In genomic region chr3:16331319-16331883, GRCh38 we compare ENCODE assay signal across 1 cellular context.
TF ChIP-seq lines count a peak whose summit lies in the region.

No MANE protein-coding gene starts in this region.

TF ChIP-seq in HepG2, 621 proteins besides CTCF, POLR2A, EP300 and RAD21 (continued from another document and continues in another):
- TF ChIP-seq HNF1A (IDR thresholded peaks at IDR 0.05; ENCODE audit: low read depth) (peak; percentile 97), HNF1A (CRISPR knock-in tag; IDR thresholded peaks at IDR 0.05; ENCODE audit: borderline replicate concordance) (peak; percentile 95), THAP11 (CRISPR knock-in tag; IDR thresholded peaks at IDR 0.05) (0 out of 2 replicates have a peak, but pooled peaks have one; percentile 25), CREM (IDR thresholded peaks at IDR 0.05) (peak; percentile 80), CREM (CRISPR knock-in tag; IDR thresholded peaks at IDR 0.05) (no peak), HMG20B (CRISPR knock-in tag; conservative IDR thresholded peaks at IDR 0.05) (peak; percentile 91), ZNF562 (CRISPR knock-in tag; IDR thresholded peaks at IDR 0.05; ENCODE audit: borderline replicate concordance) (no peak), FOXO1 (CRISPR knock-in tag; IDR thresholded peaks at IDR 0.05) (peak; percentile 29; the same call in 1 of the 2 replicates), TFE3 (CRISPR knock-in tag; IDR thresholded peaks at IDR 0.05) (peak; percentile 28; the same call in 1 of the 2 replicates), THRA (CRISPR knock-in tag; IDR thresholded peaks at IDR 0.05; ENCODE audit: borderline replicate concordance) (peak; percentile 93), CREB3 (CRISPR knock-in tag; IDR thresholded peaks at IDR 0.05) (no peak), TCF7 (IDR thresholded peaks at IDR 0.05; ENCODE audit: low read depth) (peak; percentile 50; the same call in 1 of the 2 replicates), RCOR2 (CRISPR knock-in tag; IDR thresholded peaks at IDR 0.05) (peak; percentile 85), FOXJ3 (CRISPR knock-in tag; IDR thresholded peaks at IDR 0.05; ENCODE audit: borderline replicate concordance) (peak; percentile 89; the same call in 1 of the 2 replicates), HOMEZ (CRISPR knock-in tag; IDR thresholded peaks at IDR 0.05; ENCODE audit: low read depth) (peak; percentile 93), IRX3 (CRISPR knock-in tag; IDR thresholded peaks at IDR 0.05; ENCODE audit: borderline replicate concordance, low read depth) (no peak), BRF2 (CRISPR knock-in tag; IDR thresholded peaks at IDR 0.05) (no peak), ZNF280D (CRISPR knock-in tag; IDR thresholded peaks at IDR 0.05) (peak; percentile 99), ZFP82 (CRISPR knock-in tag; IDR thresholded peaks at IDR 0.05; ENCODE audit: borderline replicate concordance) (no peak), ATF4 (CRISPR knock-in tag; IDR thresholded peaks at IDR 0.05) (0 out of 4 replicates have a peak, but pooled peaks of 1 of the 2 experiments have one; percentile 47), ZNF513 (CRISPR knock-in tag; conservative IDR thresholded peaks at IDR 0.05) (no peak), TBX3 (IDR thresholded peaks at IDR 0.05; ENCODE audit: borderline replicate concordance) (peak; percentile 40; the same call in 1 of the 2 replicates), GFI1 (CRISPR knock-in tag; IDR thresholded peaks at IDR 0.05; ENCODE audit: borderline replicate concordance) (peak; percentile 99), ZFP36L1 (CRISPR knock-in tag; IDR thresholded peaks at IDR 0.05) (0 out of 2 replicates have a peak, but pooled peaks have one; percentile 35), MED13 (CRISPR knock-in tag; IDR thresholded peaks at IDR 0.05) (no peak), REPIN1 (CRISPR knock-in tag; IDR thresholded peaks at IDR 0.05; ENCODE audit: borderline replicate concordance, low read depth) (no peak), FOXP1 (IDR thresholded peaks at IDR 0.05) (no peak), FOXP1 (CRISPR knock-in tag; IDR thresholded peaks at IDR 0.05) (peak; percentile 80; the same call in 1 of the 2 replicates), HIVEP1 (CRISPR knock-in tag; IDR thresholded peaks at IDR 0.05) (no peak), PHF5A (CRISPR knock-in tag; IDR thresholded peaks at IDR 0.05; ENCODE audit: low read depth, unreplicated experiment) (no peak), ZNF629 (CRISPR knock-in tag; conservative IDR thresholded peaks at IDR 0.05) (no peak), FOXA3 (CRISPR knock-in tag; IDR thresholded peaks at IDR 0.05) (peak; percentile 91), PHF21A (CRISPR knock-in tag; IDR thresholded peaks at IDR 0.05) (peak; percentile 54; the same call in 1 of the 2 replicates), RARA (CRISPR knock-in tag; IDR thresholded peaks at IDR 0.05) (peak; percentile 70), TEF (CRISPR knock-in tag; IDR thresholded peaks at IDR 0.05) (0 out of 2 replicates have a peak, but pooled peaks have one; percentile 74), ONECUT2 (CRISPR knock-in tag; IDR thresholded peaks at IDR 0.05) (peak; percentile 68), HNF4A (CRISPR knock-in tag; IDR thresholded peaks at IDR 0.05) (peak; percentile 80), ISL2 (CRISPR knock-in tag; IDR thresholded peaks at IDR 0.05) (peak; percentile 89), ZBTB42 (CRISPR knock-in tag; IDR thresholded peaks at IDR 0.05) (no peak), GATAD2A (CRISPR knock-in tag; IDR thresholded peaks at IDR 0.05) (peak; percentile 65; the same call in 1 of the 2 replicates), NR2F2 (IDR thresholded peaks at IDR 0.05; ENCODE audit: borderline replicate concordance, low read depth) (peak; percentile 59; the same call in 1 of the 2 replicates), ARID3A (IDR thresholded peaks at IDR 0.05; ENCODE audit: low read depth, low read length) (peak; percentile 99), ZNF264 (CRISPR knock-in tag; IDR thresholded peaks at IDR 0.05) (0 out of 2 replicates have a peak, but pooled peaks have one; percentile 52)
